In the genomic region with DNA sequence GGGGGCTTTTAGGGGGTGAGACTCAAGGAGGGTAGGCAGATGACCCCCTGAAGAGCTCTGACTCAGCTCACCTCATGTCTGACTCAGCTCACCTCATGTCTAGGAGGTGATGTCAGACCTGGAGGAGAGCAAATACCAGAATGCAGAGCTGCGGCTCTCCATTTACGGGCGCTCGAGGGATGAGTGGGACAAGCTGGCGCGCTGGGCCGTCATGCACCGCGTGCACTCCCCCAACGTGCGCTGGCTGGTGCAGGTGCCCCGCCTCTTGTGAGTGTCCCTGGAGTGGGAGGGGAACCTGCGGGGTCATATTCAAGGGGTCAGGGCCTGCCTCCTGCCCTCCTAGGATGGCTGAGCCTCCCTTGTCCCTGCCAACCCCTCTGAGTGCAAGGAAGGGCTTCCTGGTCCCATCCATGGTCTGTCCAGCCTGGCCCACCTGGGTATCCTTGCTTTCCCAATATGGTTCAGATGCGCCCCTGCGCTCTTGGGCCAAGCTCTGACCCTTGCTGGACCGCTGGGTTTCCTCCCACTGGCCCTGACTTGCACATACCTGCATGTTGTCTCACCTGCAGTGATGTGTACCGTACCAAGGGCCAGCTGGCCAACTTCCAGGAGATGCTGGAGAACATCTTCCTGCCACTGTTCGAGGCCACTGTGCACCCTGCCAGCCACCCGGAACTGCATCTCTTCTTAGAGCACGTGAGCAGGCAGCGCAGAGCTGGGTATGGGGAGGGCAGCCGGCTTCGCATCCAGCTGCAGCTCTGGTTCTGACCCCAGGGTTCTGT, we compare ENCODE assay signal across 16 cellular contexts. TPM values are rescaled to one million over a fixed set of nuclear protein-coding genes. Genes with fewer than 3 reads are reported as not detected.
DNase-seq lines count a peak whose midpoint lies in the region; ATAC-seq and TF ChIP-seq lines count a peak whose summit lies in the region.
"Had no signal": no experiment of that assay in that cellular context is flagged by ENCODE, and none has a peak within 500 bp of the region (broad histone marks: within the 10 kb centered on the region; RNA-seq: fewer than 3 reads in every experiment).

No MANE protein-coding gene starts in this region.

- H3K27ac ChIP-seq in RWPE1 = no peak overlapping the region
- no peak overlapping the region for H3K27ac ChIP-seq in trophoblast cell (ENCODE audit: low read depth, low read length)

- H3K27me3 ChIP-seq in trophoblast cell (ENCODE audit: insufficient read depth, low read length) = no peaks in the 10 kb centered on the region

- H2AK5ac ChIP-seq in trophoblast cell (ENCODE audit: low read length) = no peak overlapping the region

- H3K18ac ChIP-seq in trophoblast cell (ENCODE audit: low read length) = no peak overlapping the region

- H3K79me1 ChIP-seq in trophoblast cell (ENCODE audit: low read length) = no peaks in the 10 kb centered on the region

- no peak overlapping the region for H3K4me2 ChIP-seq in trophoblast cell (ENCODE audit: low read length)

- POLR2A ChIA-PET in RWPE1 (lab: Yijun Ruan, JAX; ENCODE audit: low non-redundant PET) = no interaction called here

- no peak overlapping the region for H4K8ac ChIP-seq in trophoblast cell (ENCODE audit: low read depth, low read length)

- peak; percentile 53 for DNase-seq in activated CD8-positive, alpha-beta memory T cell treated with anti-CD3 and anti-CD28 coated beads, Interleukin-2, amount 50 U/mL, for 48 hours
- no peak for DNase-seq in activated CD8-positive, alpha-beta memory T cell treated with anti-CD3 and anti-CD28 coated beads, Interleukin-2, amount 50 U/mL, for 4 hours
- DNase-seq in RWPE1 (ENCODE audit: low spot score) = peak; percentile 21
- DNase-seq in epithelial cell of proximal tubule (ENCODE audit: low read depth) = peak; percentile 80
- DNase-seq in trophoblast cell = peak; percentile 28 to 43
- no peak for DNase-seq in GM13976 (ENCODE audit: low spot score)
- DNase-seq: aorta; COR-L47; effector CD8-positive, alpha-beta T cell; T-cell had no signal

- H3K4me1 ChIP-seq in trophoblast cell (ENCODE audit: control insufficient read depth in 1 of 2, insufficient read depth in 2 of 2, low read length in 2 of 2) = no peaks in the 10 kb centered on the region

- H2BK5ac ChIP-seq in trophoblast cell (ENCODE audit: low read depth, low read length, poor library complexity) = no peak overlapping the region

- no peak overlapping the region for H4K12ac ChIP-seq in trophoblast cell (ENCODE audit: low read depth, low read length)

- no peak overlapping the region for H2AFZ ChIP-seq in trophoblast cell (ENCODE audit: insufficient read depth, low read length, poor library complexity)

- in situ Hi-C loops in GM13976 (cut with MboI; ENCODE audit: low sequenced_read_pairs, unreplicated experiment) = no loop called here

- H2BK120ac ChIP-seq in trophoblast cell (ENCODE audit: insufficient read depth, low read length, poor library complexity) = no peak overlapping the region

- no peak overlapping the region for H3K14ac ChIP-seq in trophoblast cell (ENCODE audit: low read length)

- CTCF ChIA-PET in RWPE1 (lab: Yijun Ruan, JAX) = interaction anchor here (0.7 to 1.1 kb wide), 2 partner anchors 83 to 146 kb away, joined by 3 to 5 read pairs; no protein-coding TSS in a partner anchor

- no peak overlapping the region for H3K4ac ChIP-seq in trophoblast cell (ENCODE audit: low read depth, low read length)

- H3K23ac ChIP-seq in trophoblast cell (ENCODE audit: low read length) = no peak overlapping the region

- no peaks in the 10 kb centered on the region for H3K9me3 ChIP-seq in trophoblast cell (ENCODE audit: insufficient read depth, low read depth, low read length)

- ATAC-seq in GM21737 (IDR thresholded peaks at IDR 0.05; ENCODE audit: unreplicated experiment) (no peak), HG03108 (IDR thresholded peaks at IDR 0.05; ENCODE audit: unreplicated experiment) (no peak)
- ATAC-seq: activated CD4-positive, CD25-positive, alpha-beta regulatory T cell treated with anti-CD3 and anti-CD28 coated beads, Interleukin-2, amount 50 U/mL, for 24 hours; T-cell had no signal

- H3K4me3 ChIP-seq in epithelial cell of proximal tubule (ENCODE audit: low read depth, low read length) = no peak overlapping the region
- H3K4me3 ChIP-seq in trophoblast cell (ENCODE audit: low read depth, low read length) = no peak overlapping the region

- WGBS in trophoblast cell (ENCODE audit: extremely low coverage, insufficient coverage, insufficient read length) = no CpG with 5 or more reads among the region's 23 CpGs

- H3K79me2 ChIP-seq in trophoblast cell (ENCODE audit: control insufficient read depth, insufficient read depth, low read length, poor library complexity) = no peaks in the 10 kb centered on the region

- TF ChIP-seq CTCF in RWPE1 (conservative IDR thresholded peaks at IDR 0.05; ENCODE audit: low read depth) (no peak), epithelial cell of proximal tubule (conservative IDR thresholded peaks at IDR 0.05; ENCODE audit: low read depth, low read length) (no peak), GM13976 (IDR thresholded peaks at IDR 0.05; ENCODE audit: borderline replicate concordance, control extremely low read depth, extremely low read depth, insufficient read depth, missing control alignments) (no peak)

- H2BK12ac ChIP-seq in trophoblast cell (ENCODE audit: low read length) = no peak overlapping the region

- peaks cover 58 to 62% of the 10 kb centered on the region in 2 experiments for H3K36me3 ChIP-seq in trophoblast cell (ENCODE audit: control insufficient read depth in 1 of 2, insufficient read depth in 2 of 2, low read length in 2 of 2)

- H4K91ac ChIP-seq in trophoblast cell (ENCODE audit: low read depth, low read length) = no peak overlapping the region

- no peak overlapping the region for H3K9ac ChIP-seq in trophoblast cell (ENCODE audit: low read length)

RNA-seq across cellular contexts. Expression of a gene that starts 9.1 kb away (rescaled TPM):
- 63.8 and 110 TPM in 2 replicates for total RNA-seq in epithelial cell of proximal tubule
- 31.5 and 36.1 TPM in 2 replicates for polyA plus RNA-seq in trophoblast cell (2013)

RNA-seq across cellular contexts. Expression of a gene that starts 9.3 kb away (rescaled TPM):
- total RNA-seq in epithelial cell of proximal tubule = 0.58 TPM in 1 of 2 replicates, not detected in the other
- polyA plus RNA-seq in trophoblast cell (2013) = 0.04 TPM in 1 of 2 replicates, not detected in the other
- total RNA-seq: aorta, frontal cortex, mucosa of gallbladder, subcutaneous adipose tissue, T-cell had no signal
- polyA plus RNA-seq: aorta had no signal

RNA-seq across cellular contexts. Expression of a gene that starts 27.2 kb away (rescaled TPM):
- 2.1 and 10.7 TPM in 2 replicates for total RNA-seq in epithelial cell of proximal tubule
- polyA plus RNA-seq in trophoblast cell (2013) = 7.8 and 8.6 TPM in 2 replicates

RNA-seq across cellular contexts. Expression of a gene that starts 39.1 kb away (rescaled TPM):
- 6.8 and 8.9 TPM in 2 replicates for total RNA-seq in epithelial cell of proximal tubule
- 7.6 and 7.7 TPM in 2 replicates for polyA plus RNA-seq in trophoblast cell (2013)

RNA-seq across cellular contexts. Expression of a gene that starts 58.9 kb away (rescaled TPM):
- not detected in 2 replicates for total RNA-seq in epithelial cell of proximal tubule
- polyA plus RNA-seq in trophoblast cell (2013) = 3.6 and 3.8 TPM in 2 replicates

Comparison
In these comparisons a context has a peak if more than half of its experiments do, and no peak if none do; other contexts are left out.
1. DNase-seq: peak in activated CD8-positive, alpha-beta memory T cell treated with anti-CD3 and anti-CD28 coated beads, Interleukin-2, amount 50 U/mL, for 48 hours (single experiment), RWPE1 (single experiment), epithelial cell of proximal tubule (single experiment) and trophoblast cell (2 of 2); none in activated CD8-positive, alpha-beta memory T cell treated with anti-CD3 and anti-CD28 coated beads, Interleukin-2, amount 50 U/mL, for 4 hours (single experiment) and GM13976 (single experiment).